In genomic region chr5:93582677-93583524, GRCh38 we compare ENCODE assay signal across 8 cellular contexts. TPM values are rescaled to one million over a fixed set of nuclear protein-coding genes. Genes with fewer than 3 reads are reported as not detected.
DNase-seq lines count a peak whose midpoint lies in the region; FAIRE-seq and TF ChIP-seq lines count a peak whose summit lies in the region.

Gene NR2F1, plus strand, starts transcription at chr5:93583222. Its CDS starts 1,802 bp downstream, at chr5:93585024.

- DNase-seq in DMS53 treated with DMSO at 0.1 percent for 48 hours (lab: John Stamatoyannopoulos, UW; ENCODE audit: unreplicated experiment) (peak; percentile 98), HTR-8/SVneo (ENCODE audit: insufficient read length, low spot score) (peak; percentile 71), NT2/D1 (ENCODE audit: low read depth, low spot score) (no peak), bronchial epithelial cell (ENCODE audit: low read depth) (peak; percentile 29), MV-4-11 (lab: John Stamatoyannopoulos, UW) (no peak)
- no peak for DNase-seq in stimulated activated CD4-positive, alpha-beta T cell treated with anti-CD3 and anti-CD28 coated beads, Interleukin-4, amount 100 ng/mL, for 1 hour

- peak within 1 kb of the TSS; percentile 78 for H3K27ac ChIP-seq in layer of hippocampus (ENCODE audit: low read depth, low read length)
- H3K27ac ChIP-seq in subcutaneous abdominal adipose tissue (ENCODE audit: low read depth, low read length): peak within 1 kb of the TSS; percentile 66

- H3K4me3 ChIP-seq in NT2/D1 (ENCODE audit: insufficient read length, low read depth) (peak within 1 kb of the TSS; percentile 24), bronchial epithelial cell (ENCODE audit: low read depth, low read length) (peak within 1 kb of the TSS; percentile 44), subcutaneous abdominal adipose tissue (ENCODE audit: low read depth in 1 of 5, low read length in 5 of 5) (peak within 1 kb of the TSS; percentile 81 to 92 (median 88))

- no peak for TF ChIP-seq CTCF in bronchial epithelial cell (IDR thresholded peaks at IDR 0.05; ENCODE audit: insufficient read depth, low read length, severe bottlenecking)

- FAIRE-seq in HTR-8/SVneo (lab: Jason Lieb, UNC) (peak; percentile 54), bronchial epithelial cell (lab: Jason Lieb, UNC) (no peak)

- peaks cover 15% of the 10 kb centered on the region for H3K4me1 ChIP-seq in NT2/D1 (ENCODE audit: insufficient read depth, insufficient read length)
- H3K4me1 ChIP-seq in subcutaneous abdominal adipose tissue (ENCODE audit: control insufficient read depth in 5 of 5, insufficient read depth in 5 of 5, low read length in 5 of 5): peaks cover 2 to 70% (median 53%) of the 10 kb centered on the region in 5 donors

- H3K27me3 ChIP-seq in NT2/D1 (ENCODE audit: insufficient read depth, insufficient read length): peaks cover 85% of the 10 kb centered on the region
- peaks cover 8% of the 10 kb centered on the region for H3K27me3 ChIP-seq in bronchial epithelial cell (ENCODE audit: control insufficient read depth, insufficient read depth, low read length)
- peaks cover 8% of the 10 kb centered on the region for H3K27me3 ChIP-seq in layer of hippocampus (ENCODE audit: control insufficient read depth, insufficient read depth, low read length)
- H3K27me3 ChIP-seq in subcutaneous abdominal adipose tissue (ENCODE audit: control insufficient read depth in 5 of 5, insufficient read depth in 4 of 5, low read length in 5 of 5): peaks cover 0 to 19% (median 4%) of the 10 kb centered on the region in 5 donors

- H3K9ac ChIP-seq in NT2/D1 (ENCODE audit: insufficient read length, low read depth) (peak within 1 kb of the TSS; percentile 21), subcutaneous abdominal adipose tissue (ENCODE audit: low read length in 5 of 5) (peak within 1 kb of the TSS in 4 of 5 donors; percentile 43 to 77 (median 66))

- H3K36me3 ChIP-seq in NT2/D1 (ENCODE audit: insufficient read depth, insufficient read length, low read length): no peaks in the 10 kb centered on the region
- no peaks in the 10 kb centered on the region for H3K36me3 ChIP-seq in bronchial epithelial cell (ENCODE audit: control insufficient read depth, insufficient read depth, low read length)
- peaks cover 0 to 4% (median 2%) of the 10 kb centered on the region in 5 donors for H3K36me3 ChIP-seq in subcutaneous abdominal adipose tissue (ENCODE audit: control insufficient read depth in 5 of 5, insufficient read depth in 5 of 5, low read length in 5 of 5)

- H3K9me3 ChIP-seq in NT2/D1 (ENCODE audit: insufficient read depth, low read length) (no peaks in the 10 kb centered on the region), subcutaneous abdominal adipose tissue (ENCODE audit: control insufficient read depth in 5 of 5, low read length in 5 of 5) (peaks cover 0 to 4% (median 0%) of the 10 kb centered on the region in 5 donors)

RNA-seq across cellular contexts. Expression of gene NR2F1, which starts in this region (rescaled TPM):
- 1.6 TPM in 1 of 2 replicates, not detected in the other for total RNA-seq in bronchial epithelial cell

Comparison
In these comparisons a context has a peak if more than half of its experiments do, and no peak if none do; other contexts are left out.
1. DNase-seq: peak in DMS53 treated with DMSO at 0.1 percent for 48 hours (single experiment), HTR-8/SVneo (single experiment) and bronchial epithelial cell (single experiment); none in NT2/D1 (single experiment), stimulated activated CD4-positive, alpha-beta T cell treated with anti-CD3 and anti-CD28 coated beads, Interleukin-4, amount 100 ng/mL, for 1 hour (single experiment) and MV-4-11 (single experiment).
2. H3K4me3 ChIP-seq: peak in every context shown above with its lines; median percentile 88 in subcutaneous abdominal adipose tissue; 44 in bronchial epithelial cell; 24 in NT2/D1.